In the genomic region with DNA sequence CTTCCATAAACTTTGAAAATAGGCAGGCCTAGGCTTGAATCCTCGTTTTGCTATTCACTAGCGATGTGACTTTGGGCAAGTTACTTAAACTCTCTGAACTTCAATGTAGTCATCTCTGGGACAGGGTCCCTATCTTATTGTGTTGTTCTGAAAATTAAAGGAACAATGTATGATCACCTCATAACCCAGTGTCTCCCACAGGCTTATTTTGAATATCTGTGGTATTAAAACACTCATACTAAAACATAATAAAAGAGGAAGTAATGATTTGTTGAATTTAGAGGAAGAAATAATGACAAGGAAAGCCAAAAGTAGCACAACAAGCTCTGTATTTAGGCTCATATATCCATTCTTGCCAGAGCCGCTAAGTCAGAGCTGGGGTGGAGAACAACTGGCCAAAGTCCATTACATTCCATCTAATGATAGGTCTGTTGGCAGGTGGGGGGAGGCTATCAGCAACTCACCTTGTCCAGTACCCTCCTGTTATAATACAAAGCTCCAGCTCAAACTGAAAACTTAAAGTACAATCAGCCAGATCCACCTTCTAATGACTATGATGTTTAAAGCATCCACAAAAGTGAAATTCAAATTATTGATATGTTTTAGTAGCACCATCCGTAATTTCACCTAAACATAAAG, we compare ENCODE assay signal across 16 cellular contexts.
A peak's percentile ranks its signal among the peaks of the same experiment; 100 is the strongest.
DNase-seq lines count a peak whose midpoint lies in the region; ATAC-seq, FAIRE-seq and TF ChIP-seq lines count a peak whose summit lies in the region.
"Had no signal": no experiment of that assay in that cellular context is flagged by ENCODE, and none has a peak within 500 bp of the region (broad histone marks: within the 10 kb centered on the region; RNA-seq: fewer than 3 reads in every experiment).

No MANE protein-coding gene starts in this region.

- no peaks in the 10 kb centered on the region for H3K36me3 Mint-ChIP-seq in activated T-cell treated with anti-CD3 and anti-CD28 coated beads, Interleukin-2, amount 50 U/mL, for 4 hours (ENCODE audit: insufficient read depth)

- no peak overlapping the region for H2AFZ ChIP-seq in hepatocyte

- no peak overlapping the region for H3K4me3 Mint-ChIP-seq in activated T-cell treated with anti-CD3 and anti-CD28 coated beads, Interleukin-2, amount 50 U/mL, for 4 hours
- H3K4me3 Mint-ChIP-seq: activated CD4-positive, alpha-beta T cell treated with anti-CD3 and anti-CD28 coated beads, Interleukin-2, amount 10 ng/mL, durations not matched to agents 24 days and 14 days had no signal

- peaks cover 12% of the 10 kb centered on the region for H3K27me3 Mint-ChIP-seq in activated T-cell treated with anti-CD3 and anti-CD28 coated beads, Interleukin-2, amount 50 U/mL, for 4 hours (ENCODE audit: low read depth)

- peak overlapping the region; percentile 51 for H3K27ac ChIP-seq in hepatocyte

- H3K9me2 ChIP-seq in hepatocyte (replicated peaks; ENCODE audit: insufficient read depth), result no peaks in the 10 kb centered on the region

- H3K4me2 ChIP-seq in hepatocyte, result no peak overlapping the region

- WGBS in hepatocyte (ENCODE audit: low lambda C conversion rate, missing lambda C conversion rate), result 88% methylated on average over 4 of the region's 4 CpGs

- no peak overlapping the region for H3K4me3 ChIP-seq in hepatocyte

- no peaks in the 10 kb centered on the region for H3K9me3 ChIP-seq in hepatocyte (ENCODE audit: low read depth)

- DNase-seq in GM12892 (ENCODE audit: insufficient read length), result no peak
- DNase-seq in hepatocyte (ENCODE audit: low spot score), result peak; percentile 46
- DNase-seq in cerebellar nuclear complex (lab: John Stamatoyannopoulos, UW), result no peak
- no peak for DNase-seq in activated T-cell treated with anti-CD3 and anti-CD28 coated beads, Interleukin-2, amount 50 U/mL, for 4 hours
- no peak for DNase-seq in GM10266 (ENCODE audit: extremely low spot score)
- DNase-seq: activated CD4-positive, alpha-beta T cell treated with anti-CD3 and anti-CD28 coated beads, Interleukin-2, amount 10 ng/mL, durations not matched to agents 24 days and 14 days; activated T-cell treated with anti-CD3 and anti-CD28 coated beads, Interleukin-2, amount 50 U/mL, for 48 hours; glutamatergic neuron; GOT3; NCI-H1694 treated with DMSO at 0.1 percent for 48 hours; NCI-H510A; stimulated activated CD4-positive, alpha-beta T cell treated with anti-CD3 and anti-CD28 coated beads, Interleukin-15, amount 100 ng/mL, for 24 hours had no signal

- TF ChIP-seq CTCF in hepatocyte (IDR thresholded peaks at IDR 0.05; ENCODE audit: poor library complexity), result no peak
- no peak for TF ChIP-seq CTCF in GM10266 (IDR thresholded peaks at IDR 0.05; ENCODE audit: control insufficient read depth, insufficient read depth, low read depth, missing control alignments)

- no peaks in the 10 kb centered on the region for H4K20me1 ChIP-seq in hepatocyte (ENCODE audit: insufficient read depth, poor library complexity, severe bottlenecking)

- ATAC-seq in GM21723 (IDR thresholded peaks at IDR 0.05; ENCODE audit: unreplicated experiment) (peak; percentile 47), HG03520 (IDR thresholded peaks at IDR 0.05; ENCODE audit: unreplicated experiment) (peak; percentile 61), GM19324 (IDR thresholded peaks at IDR 0.05; ENCODE audit: low FRiP score, unreplicated experiment) (no peak)
- no peak for ATAC-seq in activated T-cell treated with anti-CD3 and anti-CD28 coated beads, Interleukin-2, amount 50 U/mL, for 4 hours

- TF ChIP-seq POLR2A in GM12892 (IDR thresholded peaks at IDR 0.05; ENCODE audit: low read depth, low read length), result no peak

- FAIRE-seq in GM12892 (lab: Jason Lieb, UNC), result peak; percentile 81
- FAIRE-seq: kidney had no signal

- H3K27me3 ChIP-seq in hepatocyte, result no peaks in the 10 kb centered on the region

- H3K79me2 ChIP-seq in hepatocyte, result no peaks in the 10 kb centered on the region

- H3K9me3 Mint-ChIP-seq in activated T-cell treated with anti-CD3 and anti-CD28 coated beads, Interleukin-2, amount 50 U/mL, for 4 hours, result no peaks in the 10 kb centered on the region
- H3K9me3 Mint-ChIP-seq: activated CD4-positive, alpha-beta T cell treated with anti-CD3 and anti-CD28 coated beads, Interleukin-2, amount 10 ng/mL, durations not matched to agents 24 days and 14 days had no signal

- H3K4me1 Mint-ChIP-seq in activated T-cell treated with anti-CD3 and anti-CD28 coated beads, Interleukin-2, amount 50 U/mL, for 4 hours (ENCODE audit: low read depth), result no peaks in the 10 kb centered on the region
- H3K4me1 Mint-ChIP-seq: activated CD4-positive, alpha-beta T cell treated with anti-CD3 and anti-CD28 coated beads, Interleukin-2, amount 10 ng/mL, durations not matched to agents 24 days and 14 days had no signal

- peaks cover 7% of the 10 kb centered on the region for H3K4me1 ChIP-seq in hepatocyte (ENCODE audit: insufficient read depth)

- H3K36me3 ChIP-seq in hepatocyte (replicated peaks; ENCODE audit: insufficient read depth, low read depth), result no peaks in the 10 kb centered on the region

Comparison
In these comparisons a context has a peak if more than half of its experiments do, and no peak if none do; other contexts are left out.
1. ATAC-seq: peak in GM21723 (single experiment) and HG03520 (single experiment); none in activated T-cell treated with anti-CD3 and anti-CD28 coated beads, Interleukin-2, amount 50 U/mL, for 4 hours (0 of 2) and GM19324 (single experiment).